Comparison of ENCODE assay signal across 1 cellular context in the genomic region with DNA sequence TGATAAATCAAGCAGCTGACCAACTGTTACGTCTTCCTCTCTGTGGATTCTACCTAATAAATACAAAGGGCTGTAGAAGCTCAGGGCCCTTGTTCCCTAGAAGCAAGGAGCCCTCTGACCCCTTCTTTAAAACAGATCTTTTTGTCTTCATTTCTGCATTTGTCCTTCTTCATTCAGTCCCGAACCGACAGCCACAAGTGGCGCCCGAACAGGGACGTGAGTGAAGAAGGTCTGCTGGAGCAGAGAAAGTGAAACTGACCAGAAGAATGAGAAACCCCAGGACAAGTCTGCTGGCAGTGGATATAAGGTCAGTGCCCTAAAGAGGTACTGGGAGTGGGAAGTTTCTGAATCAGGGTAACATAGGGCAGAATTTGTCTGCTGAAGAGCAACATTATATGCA.
TF ChIP-seq lines count a peak whose summit lies in the region.

No MANE protein-coding gene starts in this region.

TF ChIP-seq in liver, 16 proteins besides CTCF, POLR2A, EP300 and RAD21 (continued from another document):
- TF ChIP-seq, protein P1, sequence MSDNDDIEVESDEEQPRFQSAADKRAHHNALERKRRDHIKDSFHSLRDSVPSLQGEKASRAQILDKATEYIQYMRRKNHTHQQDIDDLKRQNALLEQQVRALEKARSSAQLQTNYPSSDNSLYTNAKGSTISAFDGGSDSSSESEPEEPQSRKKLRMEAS (IDR thresholded peaks at IDR 0.05): no peak
